ENCODE assay signal across 17 cellular contexts in genomic region chr14:92644166-92644565, GRCh38.
DNase-seq lines count a peak whose midpoint lies in the region; ATAC-seq, FAIRE-seq and TF ChIP-seq lines count a peak whose summit lies in the region.
"Had no signal": no experiment of that assay in that cellular context is flagged by ENCODE, and none has a peak within 500 bp of the region (broad histone marks: within the 10 kb centered on the region; RNA-seq: fewer than 3 reads in every experiment).

No MANE protein-coding gene starts in this region.

- H3K4me1 Mint-ChIP-seq in activated T-cell treated with anti-CD3 and anti-CD28 coated beads, Interleukin-2, amount 50 U/mL, for 4 hours (ENCODE audit: low read depth) = peaks cover 45% of the 10 kb centered on the region
- peaks cover 33% of the 10 kb centered on the region for H3K4me1 Mint-ChIP-seq in T-helper 2 cell treated with Interferon-gamma antibody and Interleukin-4, amounts not matched to agents 5 μg/mL and 100 μg/mL, for 36 hours (ENCODE audit: low read depth)

- H3K36me3 ChIP-seq in left ventricle myocardium inferior (peaks cover 19% of the 10 kb centered on the region), psoas muscle (ENCODE audit: insufficient read depth in 1 of 2, low read depth in 1 of 2) (peaks cover 0 to 2% of the 10 kb centered on the region in 2 donors)

- 54 to 68% (median 66%) methylated on average over 5 of the region's 5 CpGs for WGBS in psoas muscle, 3 donors

- intact Hi-C loops in left ventricle myocardium inferior (cut with micrococcal nuclease) (no loop called here), left ventricle myocardium superior (cut with micrococcal nuclease) (no loop called here), psoas muscle (cut with DNase I) (no loop called here)

- H3K4me3 Mint-ChIP-seq in activated T-cell treated with anti-CD3 and anti-CD28 coated beads, Interleukin-2, amount 50 U/mL, for 4 hours = no peak overlapping the region
- no peak overlapping the region for H3K4me3 Mint-ChIP-seq in T-helper 2 cell treated with Interferon-gamma antibody and Interleukin-4, amounts not matched to agents 5 μg/mL and 100 μg/mL, for 36 hours
- H3K4me3 Mint-ChIP-seq: T-helper 1 cell treated with Interleukin-12 subunit alpha and Interleukin-12 subunit beta and Interleukin-4 antibody, amounts not matched to agents 30 μg/mL and 1 μg/mL, for 36 hours had no signal

- no peak for TF ChIP-seq POLR2A in GM12891 (IDR thresholded peaks at IDR 0.05; ENCODE audit: low read depth, low read length)

- DNase-seq in left ventricle myocardium inferior = no peak
- DNase-seq in left ventricle myocardium superior = no peak
- peak; percentile 83 for DNase-seq in amniotic epithelial cell (ENCODE audit: low read depth)
- DNase-seq in iris pigment epithelial cell (ENCODE audit: low read depth) = peak; percentile 59
- no peak for DNase-seq in activated T-cell treated with anti-CD3 and anti-CD28 coated beads, Interleukin-2, amount 50 U/mL, for 4 hours
- DNase-seq in T-helper 2 cell treated with Interferon-gamma antibody and Interleukin-4, amounts not matched to agents 5 μg/mL and 100 μg/mL, for 36 hours (ENCODE audit: low spot score) = no peak
- no peak for DNase-seq in GM12891 (ENCODE audit: insufficient read length, low spot score)
- DNase-seq in psoas muscle = no peak
- DNase-seq: GDM1, head of caudate nucleus, NCI-H1930, substantia nigra had no signal

- no peaks in the 10 kb centered on the region for H3K27me3 ChIP-seq in left ventricle myocardium inferior (ENCODE audit: low read depth)
- no peaks in the 10 kb centered on the region for H3K27me3 ChIP-seq in psoas muscle (ENCODE audit: insufficient read depth in 3 of 3, low read length in 2 of 3)

- H3K27ac ChIP-seq in left ventricle myocardium inferior (replicated peaks) (peak overlapping the region; percentile 39), psoas muscle (no peak overlapping the region)
- H3K27ac ChIP-seq: A549, parathyroid adenoma had no signal

- H3K4me3 ChIP-seq in left ventricle myocardium inferior (no peak overlapping the region), psoas muscle (no peak overlapping the region)
- H3K4me3 ChIP-seq: A549, lung had no signal

- peaks cover 31% of the 10 kb centered on the region for H3K4me1 ChIP-seq in left ventricle myocardium inferior
- H3K4me1 ChIP-seq in psoas muscle = no peaks in the 10 kb centered on the region
- H3K4me1 ChIP-seq: A549, parathyroid adenoma had no signal

- H3K27me3 Mint-ChIP-seq in activated T-cell treated with anti-CD3 and anti-CD28 coated beads, Interleukin-2, amount 50 U/mL, for 4 hours (ENCODE audit: low read depth) = no peaks in the 10 kb centered on the region
- no peaks in the 10 kb centered on the region for H3K27me3 Mint-ChIP-seq in T-helper 2 cell treated with Interferon-gamma antibody and Interleukin-4, amounts not matched to agents 5 μg/mL and 100 μg/mL, for 36 hours (ENCODE audit: low read depth)

- no peaks in the 10 kb centered on the region for H3K9me3 Mint-ChIP-seq in activated T-cell treated with anti-CD3 and anti-CD28 coated beads, Interleukin-2, amount 50 U/mL, for 4 hours
- peaks cover 8% of the 10 kb centered on the region for H3K9me3 Mint-ChIP-seq in T-helper 2 cell treated with Interferon-gamma antibody and Interleukin-4, amounts not matched to agents 5 μg/mL and 100 μg/mL, for 36 hours

- no peak overlapping the region for H3K27ac Mint-ChIP-seq in T-helper 2 cell treated with Interferon-gamma antibody and Interleukin-4, amounts not matched to agents 5 μg/mL and 100 μg/mL, for 36 hours
- H3K27ac Mint-ChIP-seq: activated naive CD4-positive, alpha-beta T cell treated with anti-CD3 and anti-CD28 coated beads, Interleukin-2, amount 50 U/mL, for 72 hours; T-helper 1 cell treated with Interleukin-12 subunit alpha and Interleukin-12 subunit beta and Interleukin-4 antibody, amounts not matched to agents 30 μg/mL and 1 μg/mL, for 36 hours had no signal

- FAIRE-seq in GM12891 (lab: Jason Lieb, UNC) = no peak
- FAIRE-seq: A549 had no signal

- H3K9me3 ChIP-seq in left ventricle myocardium inferior (replicated peaks) (peaks cover 9% of the 10 kb centered on the region), psoas muscle (no peaks in the 10 kb centered on the region)

- ATAC-seq in left ventricle myocardium superior (no peak), psoas muscle (no peak)
- ATAC-seq in activated T-cell treated with anti-CD3 and anti-CD28 coated beads, Interleukin-2, amount 50 U/mL, for 4 hours = no peak
- ATAC-seq: A549; activated naive CD4-positive, alpha-beta T cell treated with anti-CD3 and anti-CD28 coated beads, Interleukin-2, amount 50 U/mL, for 72 hours had no signal

- H3K36me3 Mint-ChIP-seq in activated T-cell treated with anti-CD3 and anti-CD28 coated beads, Interleukin-2, amount 50 U/mL, for 4 hours (ENCODE audit: insufficient read depth) = no peaks in the 10 kb centered on the region
- peaks cover 10% of the 10 kb centered on the region for H3K36me3 Mint-ChIP-seq in T-helper 2 cell treated with Interferon-gamma antibody and Interleukin-4, amounts not matched to agents 5 μg/mL and 100 μg/mL, for 36 hours (ENCODE audit: low read depth)

- TF ChIP-seq CTCF in left ventricle myocardium inferior (IDR thresholded peaks at IDR 0.05; ENCODE audit: borderline replicate concordance) = no peak
- TF ChIP-seq CTCF in psoas muscle (IDR thresholded peaks at IDR 0.05) = no peak

TF ChIP-seq in GM12891, 5 proteins besides CTCF, POLR2A, EP300 and RAD21:
- TF ChIP-seq TAF1 (IDR thresholded peaks at IDR 0.05; ENCODE audit: low read depth, low read length) = no peak
- no peak for TF ChIP-seq POU2F2 (IDR thresholded peaks at IDR 0.05; ENCODE audit: low read depth, low read length)
- TF ChIP-seq POLR2AphosphoS5 (IDR thresholded peaks at IDR 0.05; ENCODE audit: low read depth, low read length) = no peak
- no peak for TF ChIP-seq PAX5 (IDR thresholded peaks at IDR 0.05; ENCODE audit: insufficient read depth, low read length, severe bottlenecking)
- TF ChIP-seq SPI1 (IDR thresholded peaks at IDR 0.05; ENCODE audit: low read depth, low read length) = no peak

Comparison
In these comparisons a context has a peak if more than half of its experiments do, and no peak if none do; other contexts are left out.
1. DNase-seq: peak in amniotic epithelial cell (single experiment) and iris pigment epithelial cell (single experiment); none in left ventricle myocardium inferior (single experiment), left ventricle myocardium superior (single experiment), activated T-cell treated with anti-CD3 and anti-CD28 coated beads, Interleukin-2, amount 50 U/mL, for 4 hours (single experiment), T-helper 2 cell treated with Interferon-gamma antibody and Interleukin-4, amounts not matched to agents 5 μg/mL and 100 μg/mL, for 36 hours (single experiment), GM12891 (single experiment) and psoas muscle (0 of 2).